In the genomic region with DNA sequence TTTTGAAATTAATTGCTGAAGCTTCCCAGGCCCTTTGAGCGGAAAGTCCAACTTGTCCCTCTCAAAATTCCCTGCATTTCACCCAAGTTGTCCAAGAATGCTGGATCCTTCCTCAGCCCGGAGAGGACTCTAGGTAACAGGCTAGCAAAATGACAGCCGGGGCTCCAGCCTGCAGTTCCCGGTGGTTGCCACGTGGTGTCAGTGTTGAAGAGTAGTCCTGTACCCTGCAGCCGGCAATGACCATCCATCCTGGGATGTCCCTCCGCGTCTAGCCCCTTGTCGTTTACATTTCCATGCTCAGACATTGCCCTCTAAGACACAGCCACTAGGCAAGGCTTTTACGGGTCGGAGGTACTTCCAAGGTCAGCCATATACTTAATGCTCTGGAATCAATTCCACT, we compare ENCODE assay signal across 8 cellular contexts. TPM values are rescaled to one million over a fixed set of nuclear protein-coding genes. Genes with fewer than 3 reads are reported as not detected.
DNase-seq lines count a peak whose midpoint lies in the region; ATAC-seq lines count a peak whose summit lies in the region.

No MANE protein-coding gene starts in this region.

- ATAC-seq in activated T-cell treated with anti-CD3 and anti-CD28 coated beads, Interleukin-2, amount 50 U/mL, for 72 hours (replicated peaks in 1 of 2) = no peak
- ATAC-seq in GM21529 (IDR thresholded peaks at IDR 0.05; ENCODE audit: unreplicated experiment) (no peak), HG02678 (IDR thresholded peaks at IDR 0.05; ENCODE audit: unreplicated experiment) (no peak)

- peak; percentile 64 for DNase-seq in activated CD4-positive, alpha-beta T cell treated with anti-CD3 and anti-CD28 coated beads for 48 hours
- DNase-seq in activated CD4-positive, alpha-beta T cell treated with anti-CD3 and anti-CD28 coated beads for 1 hour = no peak
- peak; percentile 32 for DNase-seq in NCI-H146 (lab: John Stamatoyannopoulos, UW)
- peak; percentile 40 to 48 for DNase-seq in activated T-cell treated with anti-CD3 and anti-CD28 coated beads, Interleukin-2, amount 50 U/mL, for 72 hours
- peak; percentile 71 for DNase-seq in iPS DF 4.7 (ENCODE audit: extremely low read depth, low spot score)
- DNase-seq in stimulated activated CD8-positive, alpha-beta memory T cell treated with anti-CD3 and anti-CD28 coated beads, Interleukin-2, amount 100 ng/mL, for 48 hours (ENCODE audit: low read depth in 2 of 2) = peak; percentile 7 to 30

- H3K4me3 Mint-ChIP-seq in activated T-cell treated with anti-CD3 and anti-CD28 coated beads, Interleukin-2, amount 50 U/mL, for 72 hours = no peak overlapping the region

- H3K36me3 Mint-ChIP-seq in activated T-cell treated with anti-CD3 and anti-CD28 coated beads, Interleukin-2, amount 50 U/mL, for 72 hours (ENCODE audit: insufficient read depth in 2 of 2) = peaks cover 0 to 2% of the 10 kb centered on the region in 2 donors

- no peaks in the 10 kb centered on the region for H3K9me3 Mint-ChIP-seq in activated T-cell treated with anti-CD3 and anti-CD28 coated beads, Interleukin-2, amount 50 U/mL, for 72 hours

- no peak overlapping the region for H3K27ac Mint-ChIP-seq in activated T-cell treated with anti-CD3 and anti-CD28 coated beads, Interleukin-2, amount 50 U/mL, for 72 hours

- H3K4me1 Mint-ChIP-seq in activated T-cell treated with anti-CD3 and anti-CD28 coated beads, Interleukin-2, amount 50 U/mL, for 72 hours (ENCODE audit: low read depth) = peaks cover 23% of the 10 kb centered on the region

- no peaks in the 10 kb centered on the region for H3K27me3 Mint-ChIP-seq in activated T-cell treated with anti-CD3 and anti-CD28 coated beads, Interleukin-2, amount 50 U/mL, for 72 hours (ENCODE audit: low read depth)

RNA-seq across cellular contexts. Expression of a gene that starts 31.4 kb away (rescaled TPM):
- total RNA-seq in activated T-cell treated with anti-CD3 and anti-CD28 coated beads, Interleukin-2, amount 50 U/mL, for 72 hours = 10 to 100 TPM; 25.0 to 30.6 TPM

RNA-seq across cellular contexts. Expression of a gene that starts 57.3 kb away (rescaled TPM):
- 100 to 1,000 TPM; 188 to 237 TPM for total RNA-seq in activated T-cell treated with anti-CD3 and anti-CD28 coated beads, Interleukin-2, amount 50 U/mL, for 72 hours
